Comparison of ENCODE assay signal across 1 cellular context in the genomic region with DNA sequence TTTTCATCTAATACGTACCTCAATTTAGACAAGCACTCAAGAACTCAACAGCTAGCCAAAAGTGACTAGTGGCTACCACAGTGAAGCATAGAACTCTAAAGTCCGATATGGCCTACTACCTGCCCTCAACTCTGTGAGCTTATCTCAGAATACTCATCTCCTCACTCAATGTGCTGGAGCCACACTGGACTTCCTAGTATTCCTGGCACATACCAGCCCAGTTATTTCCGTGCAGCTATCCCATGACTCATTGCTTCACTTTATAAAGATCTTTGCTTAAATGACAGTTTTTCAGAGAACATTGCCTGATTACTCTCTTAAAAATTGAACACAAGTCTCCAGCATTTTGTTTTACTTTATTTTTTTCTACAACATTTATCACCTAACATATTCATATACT.
A peak's percentile ranks its signal among the peaks of the same experiment; 100 is the strongest.
TF ChIP-seq lines count a peak whose summit lies in the region.

No MANE protein-coding gene starts in this region.

TF ChIP-seq in endothelial cell of umbilical vein, 7 proteins besides CTCF, POLR2A, EP300 and RAD21:
- peak; percentile 49 for TF ChIP-seq FOS (IDR thresholded peaks at IDR 0.05; ENCODE audit: borderline replicate concordance, insufficient read depth, low read length)
- no peak for TF ChIP-seq GATA2 (IDR thresholded peaks at IDR 0.05; ENCODE audit: insufficient read depth, insufficient read length, low read depth, low read length)
